Comparison of ENCODE assay signal across 8 cellular contexts in the genomic region with DNA sequence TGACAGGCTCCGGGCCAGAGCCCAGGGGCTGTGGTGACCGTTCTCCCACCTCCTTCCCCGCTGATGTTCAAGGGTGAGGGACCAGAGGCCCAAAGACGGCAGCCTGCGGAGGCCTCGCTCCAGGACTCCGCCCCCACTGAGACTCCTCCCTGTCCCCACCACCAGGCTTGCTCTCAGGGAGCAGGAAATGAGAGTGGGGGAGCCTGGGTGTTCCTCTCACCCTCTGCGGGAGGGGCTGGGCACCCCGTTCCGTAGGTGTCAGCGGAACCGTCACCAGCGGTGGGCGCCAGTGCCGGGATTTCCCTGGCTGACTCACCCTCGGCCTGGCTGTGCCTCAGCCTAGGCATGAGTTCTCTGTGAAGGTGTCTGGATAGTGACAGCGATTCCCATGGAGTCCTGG. TPM values are rescaled to one million over a fixed set of nuclear protein-coding genes. Genes with fewer than 3 reads are reported as not detected.
DNase-seq lines count a peak whose midpoint lies in the region; ATAC-seq and TF ChIP-seq lines count a peak whose summit lies in the region.

No MANE protein-coding gene starts in this region.

- no peak for DNase-seq in HCT116 (ENCODE audit: low read depth, low spot score)
- DNase-seq in T-cell, result peak; percentile 65 to 95 (median 92)
- peak; percentile 82 for DNase-seq in hepatic stellate cell (ENCODE audit: low spot score)
- peak; percentile 89 for DNase-seq in stimulated activated CD4-positive, alpha-beta T cell treated with anti-CD3 and anti-CD28 coated beads, Interleukin-12 subunit alpha, Interleukin-12 subunit beta, amount 100 ng/mL, for 4 hours
- DNase-seq in NAMALWA (ENCODE audit: low spot score), result no peak
- no peak for DNase-seq in NCI-H526 treated with DMSO at 0.1 percent for 48 hours (lab: John Stamatoyannopoulos, UW)

- no peak for TF ChIP-seq POLR2A in HCT116 (IDR thresholded peaks at IDR 0.05; ENCODE audit: borderline replicate concordance, extremely low read depth, insufficient read depth, insufficient read length)

- H3K9ac ChIP-seq in HCT116 (ENCODE audit: low read length), result peak overlapping the region; percentile 14; the same call in 1 of the 2 replicates

- peak overlapping the region; percentile 73 for H3K4me2 ChIP-seq in HCT116 (ENCODE audit: low read length)

- intact Hi-C loops in HCT116 (cut with micrococcal nuclease), result no loop called here

- H3K36me3 ChIP-seq in HCT116 (ENCODE audit: control insufficient read depth in 1 of 2, insufficient read depth in 2 of 2, low read length in 2 of 2), result no peaks in the 10 kb centered on the region

- TF ChIP-seq CTCF in C4-2B (conservative IDR thresholded peaks at IDR 0.05) (no peak), HCT116 (IDR thresholded peaks at IDR 0.05 in 2 of 3, conservative IDR thresholded peaks at IDR 0.05 in 1 of 3; ENCODE audit: borderline replicate concordance in 1 of 3, insufficient read depth in 1 of 3, low read depth in 2 of 3, low read length in 2 of 3) (peak in 1 of 3 experiments; percentile 18; a peak in 1 of 6 replicates)

- peak overlapping the region in 1 of 2 experiments; percentile 33; a peak in 1 of 4 replicates for H3K4me3 ChIP-seq in HCT116 (replicated peaks in 1 of 2; ENCODE audit: low read depth in 1 of 2, low read length in 2 of 2)

- H3K9me3 Mint-ChIP-seq in T-cell, result no peaks in the 10 kb centered on the region

- H2AFZ ChIP-seq in HCT116 (ENCODE audit: low read depth, low read length, poor library complexity, severe bottlenecking), result no peak overlapping the region

- H3K9me3 ChIP-seq in HCT116 (ENCODE audit: control insufficient read depth in 1 of 2, insufficient read depth in 1 of 2, low read depth in 1 of 2, low read length in 2 of 2), result no peaks in the 10 kb centered on the region

- TF ChIP-seq RAD21 in HCT116 (IDR thresholded peaks at IDR 0.05; ENCODE audit: low read depth), result no peak

- peak overlapping the region; percentile 52 to 61 for H3K27ac Mint-ChIP-seq in T-cell

- peak overlapping the region; percentile 95 for H3K27ac ChIP-seq in C4-2B
- peak overlapping the region; percentile 45 for H3K27ac ChIP-seq in HCT116 (ENCODE audit: low read depth, low read length)
- H3K27ac ChIP-seq in adipose tissue (ENCODE audit: low read depth, low read length), result peak overlapping the region; percentile 65

- H4K20me1 ChIP-seq in HCT116 (ENCODE audit: insufficient read depth), result no peaks in the 10 kb centered on the region

- H3K27me3 ChIP-seq in HCT116 (ENCODE audit: insufficient read depth, low read length), result no peaks in the 10 kb centered on the region

- 4 to 8% (median 5%) methylated on average over 17 of the region's 17 CpGs for WGBS in adipose tissue, 3 donors

- BruUV-seq in HCT116 (replicated peaks; lab: Mats Ljungman, UMichigan), result no TSS peak

- H3K4me1 Mint-ChIP-seq in T-cell, result peaks cover 23 to 27% (median 24%) of the 10 kb centered on the region in 3 donors

- RAD21 ChIA-PET in HCT116 (lab: Charles Lee; ENCODE audit: low non-redundant PET in 1 of 2, low total read pairs in 2 of 2, uncharacterized antibody in 2 of 2, unreplicated experiment in 2 of 2), result no interaction called here

- no peaks in the 10 kb centered on the region for H3K9me2 ChIP-seq in HCT116 (ENCODE audit: insufficient read depth)

- POLR2A ChIA-PET in HCT116 (lab: Charles Lee), result no interaction called here
- POLR2A ChIA-PET in T-cell (lab: Charles Lee), result no interaction called here

- H3K79me2 ChIP-seq in HCT116 (ENCODE audit: insufficient read depth, low read length), result no peaks in the 10 kb centered on the region

- H3K4me1 ChIP-seq in HCT116 (ENCODE audit: control insufficient read depth in 1 of 2, insufficient read depth in 2 of 2, low read length in 2 of 2), result peaks cover 65 to 66% of the 10 kb centered on the region in 2 experiments

- H3K27me3 Mint-ChIP-seq in T-cell, result no peaks in the 10 kb centered on the region

- ATAC-seq in HCT116, result peak; percentile 56
- peak; percentile 98 to 100 (median 99) for ATAC-seq in T-cell (replicated peaks in 1 of 4)

- no peaks in the 10 kb centered on the region for H3K36me3 Mint-ChIP-seq in T-cell

- peak overlapping the region; percentile 47 to 82 (median 55) for H3K4me3 Mint-ChIP-seq in T-cell

- CTCF ChIA-PET in HCT116 (lab: Charles Lee) (interaction anchor here (1.3 kb wide), 1 partner anchor 38 kb away, joined by 8 read pairs; no protein-coding TSS in a partner anchor), T-cell (lab: Charles Lee) (no interaction called here)

TF ChIP-seq in HCT116, 20 proteins besides CTCF, POLR2A, EP300 and RAD21:
- TF ChIP-seq SP1 (IDR thresholded peaks at IDR 0.05; ENCODE audit: low read depth) (no peak), YY1 (IDR thresholded peaks at IDR 0.05; ENCODE audit: extremely low read depth, insufficient replicate concordance, low read depth, low read length) (no peak), TCF7L2 (IDR thresholded peaks at IDR 0.05; ENCODE audit: borderline replicate concordance, extremely low read depth, insufficient read depth, insufficient read length) (no peak), ZNF274 (IDR thresholded peaks at IDR 0.05; ENCODE audit: low read depth, low read length) (no peak), SRF (IDR thresholded peaks at IDR 0.05; ENCODE audit: low read depth) (no peak), SIN3A (IDR thresholded peaks at IDR 0.05; ENCODE audit: low read depth) (no peak), EGR1 (IDR thresholded peaks at IDR 0.05; ENCODE audit: low read depth) (no peak)
- TF ChIP-seq, protein P1, sequence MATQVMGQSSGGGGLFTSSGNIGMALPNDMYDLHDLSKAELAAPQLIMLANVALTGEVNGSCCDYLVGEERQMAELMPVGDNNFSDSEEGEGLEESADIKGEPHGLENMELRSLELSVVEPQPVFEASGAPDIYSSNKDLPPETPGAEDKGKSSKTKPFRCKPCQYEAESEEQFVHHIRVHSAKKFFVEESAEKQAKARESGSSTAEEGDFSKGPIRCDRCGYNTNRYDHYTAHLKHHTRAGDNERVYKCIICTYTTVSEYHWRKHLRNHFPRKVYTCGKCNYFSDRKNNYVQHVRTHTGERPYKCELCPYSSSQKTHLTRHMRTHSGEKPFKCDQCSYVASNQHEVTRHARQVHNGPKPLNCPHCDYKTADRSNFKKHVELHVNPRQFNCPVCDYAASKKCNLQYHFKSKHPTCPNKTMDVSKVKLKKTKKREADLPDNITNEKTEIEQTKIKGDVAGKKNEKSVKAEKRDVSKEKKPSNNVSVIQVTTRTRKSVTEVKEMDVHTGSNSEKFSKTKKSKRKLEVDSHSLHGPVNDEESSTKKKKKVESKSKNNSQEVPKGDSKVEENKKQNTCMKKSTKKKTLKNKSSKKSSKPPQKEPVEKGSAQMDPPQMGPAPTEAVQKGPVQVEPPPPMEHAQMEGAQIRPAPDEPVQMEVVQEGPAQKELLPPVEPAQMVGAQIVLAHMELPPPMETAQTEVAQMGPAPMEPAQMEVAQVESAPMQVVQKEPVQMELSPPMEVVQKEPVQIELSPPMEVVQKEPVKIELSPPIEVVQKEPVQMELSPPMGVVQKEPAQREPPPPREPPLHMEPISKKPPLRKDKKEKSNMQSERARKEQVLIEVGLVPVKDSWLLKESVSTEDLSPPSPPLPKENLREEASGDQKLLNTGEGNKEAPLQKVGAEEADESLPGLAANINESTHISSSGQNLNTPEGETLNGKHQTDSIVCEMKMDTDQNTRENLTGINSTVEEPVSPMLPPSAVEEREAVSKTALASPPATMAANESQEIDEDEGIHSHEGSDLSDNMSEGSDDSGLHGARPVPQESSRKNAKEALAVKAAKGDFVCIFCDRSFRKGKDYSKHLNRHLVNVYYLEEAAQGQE (IDR thresholded peaks at IDR 0.05; ENCODE audit: low read depth), result no peak
- TF ChIP-seq, protein P2, sequence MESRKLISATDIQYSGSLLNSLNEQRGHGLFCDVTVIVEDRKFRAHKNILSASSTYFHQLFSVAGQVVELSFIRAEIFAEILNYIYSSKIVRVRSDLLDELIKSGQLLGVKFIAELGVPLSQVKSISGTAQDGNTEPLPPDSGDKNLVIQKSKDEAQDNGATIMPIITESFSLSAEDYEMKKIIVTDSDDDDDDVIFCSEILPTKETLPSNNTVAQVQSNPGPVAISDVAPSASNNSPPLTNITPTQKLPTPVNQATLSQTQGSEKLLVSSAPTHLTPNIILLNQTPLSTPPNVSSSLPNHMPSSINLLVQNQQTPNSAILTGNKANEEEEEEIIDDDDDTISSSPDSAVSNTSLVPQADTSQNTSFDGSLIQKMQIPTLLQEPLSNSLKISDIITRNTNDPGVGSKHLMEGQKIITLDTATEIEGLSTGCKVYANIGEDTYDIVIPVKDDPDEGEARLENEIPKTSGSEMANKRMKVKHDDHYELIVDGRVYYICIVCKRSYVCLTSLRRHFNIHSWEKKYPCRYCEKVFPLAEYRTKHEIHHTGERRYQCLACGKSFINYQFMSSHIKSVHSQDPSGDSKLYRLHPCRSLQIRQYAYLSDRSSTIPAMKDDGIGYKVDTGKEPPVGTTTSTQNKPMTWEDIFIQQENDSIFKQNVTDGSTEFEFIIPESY (IDR thresholded peaks at IDR 0.05; ENCODE audit: extremely low read depth, insufficient replicate concordance, low read length), result no peak

RNA-seq across cellular contexts. Expression of a gene that starts 15.7 kb away (rescaled TPM):
- total RNA-seq in HCT116 (2021; ENCODE audit: unreplicated experiment) (2.7 TPM), T-cell (1 to 10 TPM in 1 of 5 donors, under 1 TPM in 4; 0.15 to 1.6 (median 0.23) TPM)
- polyA plus RNA-seq in HCT116 (2012), result 1.7 and 1.9 TPM in 2 replicates
- 1 to 10 TPM; 1.1 to 2.6 (median 2.1) TPM for polyA plus RNA-seq in adipose tissue

RNA-seq across cellular contexts. Expression of a gene that starts 56.5 kb away (rescaled TPM):
- total RNA-seq in HCT116 (2021; ENCODE audit: unreplicated experiment) (52.3 TPM), T-cell (1 to 10 TPM in 4 of 5 donors, under 1 TPM in 1; 0.95 to 4.9 (median 1.5) TPM)
- 49.0 and 50.1 TPM in 2 replicates for polyA plus RNA-seq in HCT116 (2012)
- polyA plus RNA-seq in adipose tissue, result 10 to 100 TPM in 1 of 3 donors, 1 to 10 TPM in 2; 4.0 to 13.4 (median 7.5) TPM

Comparison
In these comparisons a context has a peak if more than half of its experiments do, and no peak if none do; other contexts are left out.
1. H3K27ac ChIP-seq: peak in every context shown above with its lines; median percentile 95 in C4-2B; 65 in adipose tissue; 45 in HCT116.
2. DNase-seq: peak in T-cell (34 of 34), hepatic stellate cell (single experiment) and stimulated activated CD4-positive, alpha-beta T cell treated with anti-CD3 and anti-CD28 coated beads, Interleukin-12 subunit alpha, Interleukin-12 subunit beta, amount 100 ng/mL, for 4 hours (single experiment); none in HCT116 (single experiment), NAMALWA (single experiment) and NCI-H526 treated with DMSO at 0.1 percent for 48 hours (single experiment).